Comparison of ENCODE assay signal across 1 cellular context in the genomic region with DNA sequence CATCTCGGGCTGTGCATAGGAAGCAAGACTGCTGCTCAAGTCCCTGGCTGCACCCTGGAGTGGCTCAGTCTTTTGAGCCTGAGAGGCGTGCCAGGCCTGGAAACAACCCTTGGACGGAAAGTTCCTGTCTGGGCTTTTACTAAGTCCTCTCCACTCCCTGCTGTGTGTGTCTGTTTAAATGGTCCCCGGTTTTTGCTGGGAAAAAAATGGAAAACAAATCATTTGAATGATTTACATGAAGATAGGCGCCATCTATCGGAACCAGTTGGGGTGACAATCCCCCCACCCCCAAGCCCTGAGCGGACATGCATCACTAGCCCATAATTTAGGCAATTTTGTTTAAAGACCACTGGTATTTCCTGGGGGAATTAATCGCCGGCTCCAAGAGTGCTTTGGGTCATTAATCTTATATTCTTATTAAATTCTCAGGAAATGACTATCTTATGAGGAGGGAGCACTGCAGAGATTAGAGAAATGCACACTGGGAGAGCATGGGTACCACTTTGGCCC.
TF ChIP-seq lines count a peak whose summit lies in the region.

No MANE protein-coding gene starts in this region.

TF ChIP-seq in GM12878, 131 proteins besides CTCF, POLR2A, EP300 and RAD21 (continued from another document):
- TF ChIP-seq, protein P1, sequence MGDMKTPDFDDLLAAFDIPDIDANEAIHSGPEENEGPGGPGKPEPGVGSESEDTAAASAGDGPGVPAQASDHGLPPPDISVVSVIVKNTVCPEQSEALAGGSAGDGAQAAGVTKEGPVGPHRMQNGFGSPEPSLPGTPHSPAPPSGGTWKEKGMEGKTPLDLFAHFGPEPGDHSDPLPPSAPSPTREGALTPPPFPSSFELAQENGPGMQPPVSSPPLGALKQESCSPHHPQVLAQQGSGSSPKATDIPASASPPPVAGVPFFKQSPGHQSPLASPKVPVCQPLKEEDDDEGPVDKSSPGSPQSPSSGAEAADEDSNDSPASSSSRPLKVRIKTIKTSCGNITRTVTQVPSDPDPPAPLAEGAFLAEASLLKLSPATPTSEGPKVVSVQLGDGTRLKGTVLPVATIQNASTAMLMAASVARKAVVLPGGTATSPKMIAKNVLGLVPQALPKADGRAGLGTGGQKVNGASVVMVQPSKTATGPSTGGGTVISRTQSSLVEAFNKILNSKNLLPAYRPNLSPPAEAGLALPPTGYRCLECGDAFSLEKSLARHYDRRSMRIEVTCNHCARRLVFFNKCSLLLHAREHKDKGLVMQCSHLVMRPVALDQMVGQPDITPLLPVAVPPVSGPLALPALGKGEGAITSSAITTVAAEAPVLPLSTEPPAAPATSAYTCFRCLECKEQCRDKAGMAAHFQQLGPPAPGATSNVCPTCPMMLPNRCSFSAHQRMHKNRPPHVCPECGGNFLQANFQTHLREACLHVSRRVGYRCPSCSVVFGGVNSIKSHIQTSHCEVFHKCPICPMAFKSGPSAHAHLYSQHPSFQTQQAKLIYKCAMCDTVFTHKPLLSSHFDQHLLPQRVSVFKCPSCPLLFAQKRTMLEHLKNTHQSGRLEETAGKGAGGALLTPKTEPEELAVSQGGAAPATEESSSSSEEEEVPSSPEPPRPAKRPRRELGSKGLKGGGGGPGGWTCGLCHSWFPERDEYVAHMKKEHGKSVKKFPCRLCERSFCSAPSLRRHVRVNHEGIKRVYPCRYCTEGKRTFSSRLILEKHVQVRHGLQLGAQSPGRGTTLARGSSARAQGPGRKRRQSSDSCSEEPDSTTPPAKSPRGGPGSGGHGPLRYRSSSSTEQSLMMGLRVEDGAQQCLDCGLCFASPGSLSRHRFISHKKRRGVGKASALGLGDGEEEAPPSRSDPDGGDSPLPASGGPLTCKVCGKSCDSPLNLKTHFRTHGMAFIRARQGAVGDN (IDR thresholded peaks at IDR 0.05): no peak
- peak; percentile 27; the same call in 1 of the 2 replicates for TF ChIP-seq SMC3 (IDR thresholded peaks at IDR 0.05; ENCODE audit: borderline replicate concordance, low read length)
- TF ChIP-seq, protein P2, sequence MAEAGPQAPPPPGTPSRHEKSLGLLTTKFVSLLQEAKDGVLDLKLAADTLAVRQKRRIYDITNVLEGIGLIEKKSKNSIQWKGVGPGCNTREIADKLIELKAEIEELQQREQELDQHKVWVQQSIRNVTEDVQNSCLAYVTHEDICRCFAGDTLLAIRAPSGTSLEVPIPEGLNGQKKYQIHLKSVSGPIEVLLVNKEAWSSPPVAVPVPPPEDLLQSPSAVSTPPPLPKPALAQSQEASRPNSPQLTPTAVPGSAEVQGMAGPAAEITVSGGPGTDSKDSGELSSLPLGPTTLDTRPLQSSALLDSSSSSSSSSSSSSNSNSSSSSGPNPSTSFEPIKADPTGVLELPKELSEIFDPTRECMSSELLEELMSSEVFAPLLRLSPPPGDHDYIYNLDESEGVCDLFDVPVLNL (IDR thresholded peaks at IDR 0.05; ENCODE audit: low read depth, low read length): no peak
- peak; percentile 33; the same call in 1 of the 3 replicates for TF ChIP-seq POU2F2 (IDR thresholded peaks at IDR 0.05; ENCODE audit: borderline replicate concordance, low read depth, low read length)
- TF ChIP-seq YY1 (IDR thresholded peaks at IDR 0.05; ENCODE audit: low read depth, low read length): 0 out of 2 replicates have a peak, but pooled peaks have one; percentile 12
- no peak for TF ChIP-seq HDAC6 (IDR thresholded peaks at IDR 0.05; ENCODE audit: unreplicated experiment)
- no peak for TF ChIP-seq HDAC2 (IDR thresholded peaks at IDR 0.05)
